ENCODE assay signal across 1 cellular context in genomic region chr4:67871867-67872266, GRCh38.
TF ChIP-seq lines count a peak whose summit lies in the region.

No MANE protein-coding gene starts in this region.

TF ChIP-seq in GM23338, 12 proteins besides CTCF, POLR2A, EP300 and RAD21 (continued from another document):
- TF ChIP-seq ZNF462 (CRISPR knock-in tag; IDR thresholded peaks at IDR 0.05) = no peak
